Comparison of ENCODE assay signal across 17 cellular contexts in the genomic region with DNA sequence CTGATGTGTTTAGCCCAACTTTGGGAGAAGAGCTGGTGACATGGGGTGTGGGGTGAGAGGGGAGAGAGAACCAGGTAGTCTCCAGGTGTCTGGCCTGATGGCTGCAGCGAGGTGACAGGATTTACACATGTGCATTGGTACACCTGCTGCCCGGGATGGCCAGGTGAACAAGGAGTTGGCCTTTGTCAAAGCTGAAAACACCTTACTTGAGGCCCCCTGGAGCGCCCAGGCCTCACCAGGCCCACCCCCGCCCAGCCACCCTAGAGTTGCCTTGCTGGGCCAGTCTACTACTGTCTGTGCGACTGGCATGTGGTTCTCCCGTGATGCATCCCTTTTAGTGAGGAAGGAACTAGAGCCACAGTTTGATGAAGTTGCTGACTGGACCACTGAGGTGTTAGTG.
DNase-seq lines count a peak whose midpoint lies in the region; ATAC-seq lines count a peak whose summit lies in the region.
"Had no signal": no experiment of that assay in that cellular context is flagged by ENCODE, and none has a peak within 500 bp of the region (broad histone marks: within the 10 kb centered on the region; RNA-seq: fewer than 3 reads in every experiment).

No MANE protein-coding gene starts in this region.

- no peak for ATAC-seq in right cardiac atrium
- ATAC-seq in Right ventricle myocardium inferior, result no peak
- ATAC-seq: GM23338, PC-3 had no signal

- no peak overlapping the region for H4K91ac ChIP-seq in neuronal stem cell (ENCODE audit: low read depth, low read length, poor library complexity)

- peaks cover 8% of the 10 kb centered on the region for H3K4me1 ChIP-seq in right cardiac atrium (ENCODE audit: control insufficient read depth, insufficient read depth, low read length)
- H3K4me1 ChIP-seq in neuronal stem cell (ENCODE audit: control insufficient read depth in 2 of 2, insufficient read depth in 1 of 2, low read depth in 1 of 2, low read length in 2 of 2), result peaks cover 13 to 20% of the 10 kb centered on the region in 2 donors
- peaks cover 97% of the 10 kb centered on the region for H3K4me1 ChIP-seq in skeletal muscle satellite cell (ENCODE audit: control insufficient read depth, insufficient read depth, low read length)

- no peak overlapping the region for H3K4me2 ChIP-seq in neuronal stem cell (ENCODE audit: insufficient read depth, low read length, poor library complexity, severe bottlenecking)
- no peak overlapping the region for H3K4me2 ChIP-seq in skeletal muscle satellite cell (ENCODE audit: low read length)
- H3K4me2 ChIP-seq: GM23338 had no signal

- no peak overlapping the region for H2BK12ac ChIP-seq in neuronal stem cell (ENCODE audit: low read length)

- no peaks in the 10 kb centered on the region for H3K27me3 ChIP-seq in right cardiac atrium (ENCODE audit: control insufficient read depth, insufficient read depth)
- H3K27me3 ChIP-seq in neuronal stem cell (ENCODE audit: control insufficient read depth in 3 of 3, insufficient read depth in 3 of 3, low read depth in 1 of 3, low read length in 3 of 3), result no peaks in the 10 kb centered on the region
- no peaks in the 10 kb centered on the region for H3K27me3 ChIP-seq in skeletal muscle satellite cell (ENCODE audit: control insufficient read depth, insufficient read depth, low read length)

- H3K14ac ChIP-seq in neuronal stem cell (ENCODE audit: low read length), result no peak overlapping the region

- no peak overlapping the region for H2BK5ac ChIP-seq in neuronal stem cell (ENCODE audit: low read length)

- peak overlapping the region; percentile 58 for H2AK5ac ChIP-seq in neuronal stem cell (ENCODE audit: low read depth, low read length)

- H2AFZ ChIP-seq in neuronal stem cell (ENCODE audit: low read length), result no peak overlapping the region
- H2AFZ ChIP-seq: GM23338 had no signal

- no peaks in the 10 kb centered on the region for H3K9me3 ChIP-seq in right cardiac atrium (ENCODE audit: control insufficient read depth, low read length)
- no peaks in the 10 kb centered on the region for H3K9me3 ChIP-seq in neuronal stem cell (replicated peaks in 1 of 2; ENCODE audit: control insufficient read depth in 2 of 2, insufficient read depth in 1 of 2, low read depth in 1 of 2, low read length in 2 of 2)
- no peaks in the 10 kb centered on the region for H3K9me3 ChIP-seq in skeletal muscle satellite cell (replicated peaks; ENCODE audit: low read length)

- no peak overlapping the region for H3K18ac ChIP-seq in neuronal stem cell (ENCODE audit: low read length)

- peak overlapping the region; percentile 52 for H3K23ac ChIP-seq in neuronal stem cell (ENCODE audit: low read depth, low read length, poor library complexity)

- H3K36me3 ChIP-seq in neuronal stem cell (replicated peaks in 1 of 2; ENCODE audit: control insufficient read depth in 2 of 2, insufficient read depth in 2 of 2, low read length in 2 of 2) (no peaks in the 10 kb centered on the region), skeletal muscle satellite cell (ENCODE audit: insufficient read depth, low read length) (peaks cover 13% of the 10 kb centered on the region)

- H2BK120ac ChIP-seq in neuronal stem cell (ENCODE audit: low read depth, low read length), result no peak overlapping the region

- H3K9ac ChIP-seq in neuronal stem cell (ENCODE audit: low read depth, low read length, poor library complexity) (no peak overlapping the region), skeletal muscle satellite cell (ENCODE audit: low read depth, low read length) (peak overlapping the region; percentile 67)

- no peak overlapping the region for H4K8ac ChIP-seq in neuronal stem cell (ENCODE audit: low read depth, low read length)

- DNase-seq in right cardiac atrium (no peak), Right ventricle myocardium inferior (ENCODE audit: missing footprints) (no peak), neuronal stem cell (ENCODE audit: low spot score) (no peak), DMS 273 treated with DMSO at 0.1 percent for 48 hours (lab: John Stamatoyannopoulos, UW) (no peak)
- no peak for DNase-seq in stimulated activated CD4-positive, alpha-beta T cell treated with anti-CD3 and anti-CD28 coated beads, Interleukin-4, amount 100 ng/mL, for 4 hours
- no peak for DNase-seq in central memory CD4-positive, alpha-beta T cell
- DNase-seq: AML-193, COR-L47, DMS153, NCI-H1092 treated with DMSO at 0.1 percent for 48 hours, NCI-H2081 treated with DMSO at 0.1 percent for 48 hours, NCI-H510A treated with DMSO at 0.1 percent for 48 hours, NCI-H82, PC-3 had no signal

- H3K27ac ChIP-seq in right cardiac atrium (ENCODE audit: low read length) (peak overlapping the region; percentile 81), neuronal stem cell (replicated peaks; ENCODE audit: low read length) (no peak overlapping the region)
- H3K27ac ChIP-seq: RWPE1 had no signal

- H2BK15ac ChIP-seq in neuronal stem cell (ENCODE audit: low read length), result no peak overlapping the region

- H3K4ac ChIP-seq in neuronal stem cell (ENCODE audit: low read length), result no peak overlapping the region

- H3K79me1 ChIP-seq in neuronal stem cell (ENCODE audit: low read depth, low read length), result no peaks in the 10 kb centered on the region

- WGBS in right cardiac atrium, result 92% methylated on average over 6 of the region's 6 CpGs
- no CpG with 5 or more reads among the region's 6 CpGs for WGBS in neuronal stem cell (ENCODE audit: extremely low coverage in 2 of 2, insufficient read length in 2 of 2, insufficient replicate concordance in 1 of 2), 2 donors

- intact Hi-C loops in right cardiac atrium (cut with DNase I), result no loop called here
- intact Hi-C loops in Right ventricle myocardium inferior (cut with DNase I), result no loop called here

- H3K4me3 ChIP-seq in right cardiac atrium (ENCODE audit: low read length), result no peak overlapping the region
- no peak overlapping the region for H3K4me3 ChIP-seq in neuronal stem cell (ENCODE audit: low read length in 2 of 2)
- no peak overlapping the region for H3K4me3 ChIP-seq in skeletal muscle satellite cell (ENCODE audit: low read length)
- H3K4me3 ChIP-seq: GM23338 had no signal
